Comparison of ENCODE assay signal across 8 cellular contexts in the genomic region with DNA sequence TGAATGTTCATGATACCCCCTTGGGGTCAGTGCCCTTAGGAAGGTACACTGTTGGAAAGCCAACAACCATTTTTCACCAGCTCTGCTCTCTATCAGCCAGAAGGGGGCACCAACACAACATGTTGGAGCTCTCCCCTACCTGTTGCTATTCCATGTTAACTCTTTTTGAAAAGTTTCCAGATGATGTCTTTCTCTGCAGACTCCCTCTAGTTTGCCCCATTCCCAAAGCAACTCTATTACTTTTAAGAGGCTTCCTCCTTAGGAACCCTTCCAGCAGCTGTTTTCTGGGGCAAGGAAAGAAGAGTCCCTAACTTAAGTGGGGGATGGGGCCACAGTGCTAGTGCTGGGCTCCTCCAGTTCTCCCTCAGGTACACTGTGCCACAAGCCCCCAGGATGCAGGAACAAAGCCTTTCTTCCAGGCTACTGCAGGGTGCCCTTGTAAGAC. TPM values are rescaled to one million over a fixed set of nuclear protein-coding genes. Genes with fewer than 3 reads are reported as not detected.
DNase-seq lines count a peak whose midpoint lies in the region; ATAC-seq and TF ChIP-seq lines count a peak whose summit lies in the region.

No MANE protein-coding gene starts in this region.

- H3K27ac Mint-ChIP-seq in T-helper 2 cell treated with Interferon-gamma antibody and Interleukin-4, amounts not matched to agents 5 μg/mL and 100 μg/mL, for 36 hours, result no peak overlapping the region

- H3K9me3 ChIP-seq in breast epithelium, result no peaks in the 10 kb centered on the region

- peaks cover 3% of the 10 kb centered on the region for H3K4me1 Mint-ChIP-seq in T-helper 2 cell treated with Interferon-gamma antibody and Interleukin-4, amounts not matched to agents 5 μg/mL and 100 μg/mL, for 36 hours (ENCODE audit: low read depth)

- intact Hi-C loops in breast epithelium (cut with DNase I; ENCODE audit: low total_unique reads), result no loop called here

- TF ChIP-seq POLR2A in breast epithelium (IDR thresholded peaks at IDR 0.05), result no peak

- no peak for ATAC-seq in HG03135 (IDR thresholded peaks at IDR 0.05; ENCODE audit: unreplicated experiment)

- H3K36me3 ChIP-seq in breast epithelium (peaks cover 4% of the 10 kb centered on the region), kidney epithelial cell (ENCODE audit: control insufficient read depth, insufficient read depth, low read length) (no peaks in the 10 kb centered on the region)

- H3K4me3 Mint-ChIP-seq in T-helper 2 cell treated with Interferon-gamma antibody and Interleukin-4, amounts not matched to agents 5 μg/mL and 100 μg/mL, for 36 hours, result no peak overlapping the region

- H3K4me1 ChIP-seq in breast epithelium, result no peaks in the 10 kb centered on the region

- H3K9me3 Mint-ChIP-seq in T-helper 2 cell treated with Interferon-gamma antibody and Interleukin-4, amounts not matched to agents 5 μg/mL and 100 μg/mL, for 36 hours, result no peaks in the 10 kb centered on the region

- H3K4me3 ChIP-seq in breast epithelium (no peak overlapping the region), kidney epithelial cell (ENCODE audit: low read depth, low read length) (no peak overlapping the region)

- TF ChIP-seq CTCF in GM13976 (IDR thresholded peaks at IDR 0.05; ENCODE audit: borderline replicate concordance, control extremely low read depth, extremely low read depth, insufficient read depth, missing control alignments) (peak; percentile 78), breast epithelium (IDR thresholded peaks at IDR 0.05) (peak; percentile 21 to 66 (median 50)), kidney epithelial cell (IDR thresholded peaks at IDR 0.05; ENCODE audit: insufficient read depth, low read length, poor library complexity, severe bottlenecking) (peak; percentile 89)

- no peak overlapping the region for H3K27ac ChIP-seq in breast epithelium

- in situ Hi-C loops in GM13976 (cut with MboI; ENCODE audit: low sequenced_read_pairs, unreplicated experiment), result no loop called here

- H3K27me3 ChIP-seq in breast epithelium, result no peaks in the 10 kb centered on the region
- H3K27me3 ChIP-seq in kidney epithelial cell (ENCODE audit: control insufficient read depth, insufficient read depth, low read length), result no peaks in the 10 kb centered on the region

- peak; percentile 52 for DNase-seq in AG08396 (ENCODE audit: low spot score)
- peak; percentile 59 for DNase-seq in GM13976 (ENCODE audit: low spot score)
- DNase-seq in NCI-H1436 (lab: John Stamatoyannopoulos, UW), result peak; percentile 32
- DNase-seq in T-helper 2 cell treated with Interferon-gamma antibody and Interleukin-4, amounts not matched to agents 5 μg/mL and 100 μg/mL, for 36 hours (ENCODE audit: low spot score), result peak; percentile 13
- no peak for DNase-seq in breast epithelium (ENCODE audit: low spot score in 2 of 2)
- peak; percentile 5 for DNase-seq in kidney epithelial cell (ENCODE audit: low read depth)
- peak in 2 of 3 donors; percentile 10 to 27 for DNase-seq in stimulated activated CD4-positive, alpha-beta T cell treated with anti-CD3 and anti-CD28 coated beads, TNF-alpha, amount 100 ng/mL, for 48 hours (ENCODE audit: low read depth in 3 of 3)

- peaks cover 9% of the 10 kb centered on the region for H3K36me3 Mint-ChIP-seq in T-helper 2 cell treated with Interferon-gamma antibody and Interleukin-4, amounts not matched to agents 5 μg/mL and 100 μg/mL, for 36 hours (ENCODE audit: low read depth)

- no peaks in the 10 kb centered on the region for H3K27me3 Mint-ChIP-seq in T-helper 2 cell treated with Interferon-gamma antibody and Interleukin-4, amounts not matched to agents 5 μg/mL and 100 μg/mL, for 36 hours (ENCODE audit: low read depth)

RNA-seq across cellular contexts. Expression of gene NDC1, which starts 22.9 kb away (rescaled TPM):
- total RNA-seq in breast epithelium, result 10 to 100 TPM; 10.9 to 18.4 (median 12.8) TPM
- total RNA-seq in kidney epithelial cell, result 22.8 and 24.6 TPM in 2 replicates

RNA-seq across cellular contexts. Expression of gene YIPF1, which starts 28.6 kb away (rescaled TPM):
- total RNA-seq in breast epithelium (10 to 100 TPM; 21.3 to 43.6 (median 40.7) TPM), kidney epithelial cell (40.5 and 42.7 TPM in 2 replicates)

RNA-seq across cellular contexts. Expression of gene DIO1, which starts 33.0 kb away (rescaled TPM):
- 1 to 10 TPM in 1 of 3 donors, under 1 TPM in 1, not detected in 1; 0.59 to 8.2 TPM for total RNA-seq in breast epithelium
- not detected in 2 replicates for total RNA-seq in kidney epithelial cell

Comparison
In these comparisons a context has a peak if more than half of its experiments do, and no peak if none do; other contexts are left out.
1. DNase-seq: peak in AG08396 (single experiment), GM13976 (single experiment), NCI-H1436 (single experiment), T-helper 2 cell treated with Interferon-gamma antibody and Interleukin-4, amounts not matched to agents 5 μg/mL and 100 μg/mL, for 36 hours (single experiment), kidney epithelial cell (single experiment) and stimulated activated CD4-positive, alpha-beta T cell treated with anti-CD3 and anti-CD28 coated beads, TNF-alpha, amount 100 ng/mL, for 48 hours (2 of 3); none in breast epithelium (0 of 2).
2. Peak in every context shown above with its lines, with median percentiles within 50 percentile points of each other: CTCF ChIP-seq.